In genomic region chr5:76404694-76405306, GRCh38 we compare ENCODE assay signal across 8 cellular contexts. TPM values are rescaled to one million over a fixed set of nuclear protein-coding genes. Genes with fewer than 3 reads are reported as not detected.
DNase-seq lines count a peak whose midpoint lies in the region; ATAC-seq, FAIRE-seq and TF ChIP-seq lines count a peak whose summit lies in the region.

No MANE protein-coding gene starts in this region.

- no peak for TF ChIP-seq POLR2A in prostate gland (IDR thresholded peaks at IDR 0.05)

- H3K27me3 ChIP-seq in prostate gland (replicated peaks; ENCODE audit: insufficient read depth), result no peaks in the 10 kb centered on the region

- H3K27ac ChIP-seq in prostate gland, result peak overlapping the region; percentile 86 to 90

- no peak for TF ChIP-seq CTCF in prostate gland (IDR thresholded peaks at IDR 0.05)

- H3K27ac Mint-ChIP-seq in activated naive CD4-positive, alpha-beta T cell treated with anti-CD3 and anti-CD28 coated beads, Interleukin-2, amount 50 U/mL, for 72 hours, result peak overlapping the region; percentile 92 to 100

- H3K36me3 Mint-ChIP-seq in activated naive CD4-positive, alpha-beta T cell treated with anti-CD3 and anti-CD28 coated beads, Interleukin-2, amount 50 U/mL, for 72 hours, result peaks cover 8 to 11% of the 10 kb centered on the region in 2 donors

- no peaks in the 10 kb centered on the region for H3K9me3 Mint-ChIP-seq in activated naive CD4-positive, alpha-beta T cell treated with anti-CD3 and anti-CD28 coated beads, Interleukin-2, amount 50 U/mL, for 72 hours

- intact Hi-C loops in prostate gland (cut with DNase I), result loop anchor here (5.0 kb wide), 2 partner anchors 138 to 178 kb away; no protein-coding TSS in a partner anchor

- H3K36me3 ChIP-seq in prostate gland, result no peaks in the 10 kb centered on the region

- DNase-seq in activated naive CD4-positive, alpha-beta T cell treated with anti-CD3 and anti-CD28 coated beads, Interleukin-2, amount 50 U/mL, for 72 hours (ENCODE audit: low spot score in 2 of 2), result peak in 1 of 2 donors; percentile 65
- DNase-seq in prostate gland (ENCODE audit: low spot score) (no peak), HTR-8/SVneo (ENCODE audit: insufficient read length, low spot score) (no peak), DMS153 (lab: John Stamatoyannopoulos, UW) (no peak), NCI-H2107 (lab: John Stamatoyannopoulos, UW) (no peak)

- WGBS in prostate gland, result 73% methylated on average over 5 of the region's 5 CpGs

- no peak for FAIRE-seq in HTR-8/SVneo (lab: Jason Lieb, UNC)

- peak overlapping the region; percentile 66 to 75 for H3K4me3 ChIP-seq in prostate gland

- H3K4me1 ChIP-seq in prostate gland (replicated peaks), result no peaks in the 10 kb centered on the region

- ATAC-seq in GM18508 (IDR thresholded peaks at IDR 0.05; ENCODE audit: insufficient read depth, unreplicated experiment) (peak; percentile 6), HG03108 (IDR thresholded peaks at IDR 0.05; ENCODE audit: unreplicated experiment) (peak; percentile 23), GM21515 (IDR thresholded peaks at IDR 0.05; ENCODE audit: unreplicated experiment) (no peak)
- ATAC-seq in activated naive CD4-positive, alpha-beta T cell treated with anti-CD3 and anti-CD28 coated beads, Interleukin-2, amount 50 U/mL, for 72 hours, result peak; percentile 56 to 72

- no peaks in the 10 kb centered on the region for H3K9me3 ChIP-seq in prostate gland

RNA-seq across cellular contexts. Expression of gene IQGAP2, which starts 1.7 kb away (rescaled TPM):
- 10 to 100 TPM; 42.4 to 62.0 TPM for total RNA-seq in activated naive CD4-positive, alpha-beta T cell treated with anti-CD3 and anti-CD28 coated beads, Interleukin-2, amount 50 U/mL, for 72 hours
- 10 to 100 TPM; 41.5 to 64.9 TPM for total RNA-seq in prostate gland
